29 cellular contexts compared by ENCODE assay signal in the genomic region with DNA sequence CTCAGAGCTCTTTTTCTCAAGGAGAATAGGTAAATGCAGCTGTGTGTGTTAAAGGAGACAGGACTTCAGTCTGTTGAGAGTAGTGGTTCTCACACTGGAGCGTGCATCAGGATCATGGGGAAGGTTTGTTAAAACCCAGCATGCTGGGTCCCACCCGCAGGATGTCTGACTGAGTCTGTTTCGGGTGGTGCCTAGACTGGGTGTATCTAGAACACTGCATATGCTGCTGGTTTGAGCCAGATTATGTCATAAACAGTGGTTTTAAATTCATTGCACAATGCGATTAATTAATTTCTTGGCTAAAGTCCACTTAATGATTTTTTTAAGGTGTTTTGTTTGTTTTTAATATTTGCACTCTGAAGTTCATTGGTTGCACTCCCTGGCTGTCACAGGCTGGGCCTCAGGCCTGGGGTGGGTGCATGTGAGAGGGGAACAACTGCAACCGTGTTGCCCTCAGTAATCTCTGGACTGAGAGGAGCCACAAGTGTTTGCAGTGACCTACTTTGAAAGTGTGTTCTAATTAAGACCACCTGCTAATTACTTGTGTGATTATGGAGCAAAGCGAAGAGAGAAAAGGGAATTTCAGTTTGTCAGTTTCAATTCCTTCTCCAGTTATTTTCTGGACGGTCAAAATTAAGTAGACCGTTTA.
"Had no signal": no experiment of that assay in that cellular context is flagged by ENCODE, and none has a peak within 500 bp of the region (broad histone marks: within the 10 kb centered on the region; RNA-seq: fewer than 3 reads in every experiment).

No MANE protein-coding gene starts in this region.

- H3K27ac Mint-ChIP-seq: effector memory CD8-positive, alpha-beta T cell; naive thymus-derived CD8-positive, alpha-beta T cell; nephron progenitor cell had no signal

- DNase-seq: central memory CD4-positive, alpha-beta T cell; dermis blood vessel endothelial cell; effector memory CD8-positive, alpha-beta T cell; foreskin melanocyte; glutamatergic neuron; heart right ventricle; hippocampal formation; left colon; left ventricle myocardium superior; lower lobe of right lung; naive thymus-derived CD8-positive, alpha-beta T cell; nephron progenitor cell; nucleus accumbens; ovary; posterior cingulate gyrus; psoas muscle; spleen; stimulated activated naive CD8-positive, alpha-beta T cell treated with anti-CD3 and anti-CD28 coated beads, Interleukin-15, Interleukin-2, amounts not matched to agents 100 U/mL and 50 U/mL, for 24 hours; substantia nigra; testis; tibial artery; upper lobe of left lung had no signal

- H3K36me3 ChIP-seq: ovary had no signal

- FAIRE-seq: colon, islet of Langerhans, urothelium cell line had no signal

- H3K4me3 ChIP-seq: esophagus muscularis mucosa, heart right ventricle, lower lobe of right lung, ovary, psoas muscle, skin epidermis, spleen, testis, tibial artery, upper lobe of left lung had no signal

- ATAC-seq: effector memory CD8-positive, alpha-beta T cell; heart right ventricle; left colon; left ventricle myocardium superior; lower lobe of right lung; naive thymus-derived CD8-positive, alpha-beta T cell; psoas muscle; right cardiac atrium; stimulated activated naive CD8-positive, alpha-beta T cell treated with anti-CD3 and anti-CD28 coated beads, Interleukin-15, Interleukin-2, amounts not matched to agents 100 U/mL and 50 U/mL, for 24 hours had no signal

- H3K4me1 ChIP-seq: heart right ventricle, lower lobe of right lung, psoas muscle, testis, tibial artery, upper lobe of left lung had no signal

- H3K4me1 Mint-ChIP-seq: nephron progenitor cell had no signal

- H3K9me3 Mint-ChIP-seq: effector memory CD8-positive, alpha-beta T cell; naive thymus-derived CD8-positive, alpha-beta T cell had no signal

- H3K27me3 ChIP-seq: heart right ventricle, ovary, spleen, testis, tibial artery, upper lobe of left lung had no signal

- H3K27ac ChIP-seq: epithelial cell of prostate, esophagus muscularis mucosa, heart right ventricle, lower lobe of right lung, ovary, psoas muscle, testis, tibial artery, upper lobe of left lung had no signal

- H3K27me3 Mint-ChIP-seq: effector memory CD8-positive, alpha-beta T cell; naive thymus-derived CD8-positive, alpha-beta T cell had no signal

- H3K9me3 ChIP-seq: esophagus muscularis mucosa, heart right ventricle, lower lobe of right lung, ovary, psoas muscle, spleen, testis, tibial artery, upper lobe of left lung had no signal

- H3K4me3 Mint-ChIP-seq: effector memory CD8-positive, alpha-beta T cell; naive thymus-derived CD8-positive, alpha-beta T cell; nephron progenitor cell had no signal
